ENCODE assay signal across 9 cellular contexts in the genomic region with DNA sequence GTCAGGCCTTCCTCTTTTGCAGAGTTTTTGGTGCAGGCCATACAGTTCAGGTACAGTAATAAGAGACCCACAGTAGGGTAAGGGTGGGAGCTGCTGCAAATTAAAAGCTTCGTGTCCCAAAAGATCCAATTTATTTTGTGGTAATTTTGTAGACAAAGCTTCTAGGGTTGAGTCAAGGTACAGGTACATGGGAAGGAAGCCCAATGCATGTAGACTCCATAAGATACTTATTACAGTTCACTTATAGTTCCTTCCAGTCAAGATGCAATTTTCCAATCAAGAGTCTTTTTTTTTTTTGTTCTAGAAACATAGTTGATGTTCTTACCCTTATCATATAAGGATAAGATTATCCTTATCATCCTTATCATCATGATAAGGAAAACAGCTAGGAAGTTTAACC. TPM values are rescaled to one million over a fixed set of nuclear protein-coding genes. Genes with fewer than 3 reads are reported as not detected.
"Had no signal": no experiment of that assay in that cellular context is flagged by ENCODE, and none has a peak within 500 bp of the region (broad histone marks: within the 10 kb centered on the region; RNA-seq: fewer than 3 reads in every experiment).

A gene with protein sequence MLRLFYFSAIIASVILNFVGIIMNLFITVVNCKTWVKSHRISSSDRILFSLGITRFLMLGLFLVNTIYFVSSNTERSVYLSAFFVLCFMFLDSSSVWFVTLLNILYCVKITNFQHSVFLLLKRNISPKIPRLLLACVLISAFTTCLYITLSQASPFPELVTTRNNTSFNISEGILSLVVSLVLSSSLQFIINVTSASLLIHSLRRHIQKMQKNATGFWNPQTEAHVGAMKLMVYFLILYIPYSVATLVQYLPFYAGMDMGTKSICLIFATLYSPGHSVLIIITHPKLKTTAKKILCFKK (plus strand): TSS at position 301 of the 400 bp plus-strand sequence. CDS start 1,815 bp downstream, outside the sequence.

- ATAC-seq: HCT116, K562 had no signal

- H3K9me3 Mint-ChIP-seq: HFFc6 had no signal

- H3K4me3 ChIP-seq: GM23248, HAP-1, K562 had no signal

- H3K4me3 Mint-ChIP-seq: HFFc6 had no signal

- H3K27ac ChIP-seq: GM23248 had no signal

- H3K4me1 ChIP-seq: HAP-1 had no signal

- H3K27ac Mint-ChIP-seq: HFFc6 had no signal

- DNase-seq: GM23248, GOT3, H7, HFFc6, IMR-90 had no signal

- H3K9me3 ChIP-seq: HAP-1 had no signal

- H3K36me3 ChIP-seq: HAP-1 had no signal

RNA-seq across cellular contexts. Expression of the gene that starts here (rescaled TPM):
- total RNA-seq: H4 had no signal
